ENCODE assay signal across 31 cellular contexts in the genomic region with DNA sequence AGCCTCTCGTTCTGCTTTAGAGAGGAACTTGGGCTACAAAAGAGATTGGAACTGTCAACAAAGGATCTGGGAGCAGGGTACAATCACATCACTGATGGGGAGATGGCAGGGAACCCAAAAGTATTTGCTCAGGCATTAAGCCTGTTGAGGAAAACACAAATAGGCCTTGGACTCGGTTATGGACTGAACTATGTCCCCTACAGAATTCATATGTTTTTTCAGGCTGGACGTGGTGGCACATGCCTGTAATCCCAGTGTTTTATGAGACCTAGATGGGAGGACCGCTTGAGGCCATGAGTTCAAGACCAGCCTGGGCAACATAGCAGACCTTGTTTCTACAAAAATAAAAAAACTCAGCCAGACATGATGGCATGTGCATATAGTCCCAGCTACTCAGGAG. TPM values are rescaled to one million over a fixed set of nuclear protein-coding genes. Genes with fewer than 3 reads are reported as not detected.
"Had no signal": no experiment of that assay in that cellular context is flagged by ENCODE, and none has a peak within 500 bp of the region (broad histone marks: within the 10 kb centered on the region; RNA-seq: fewer than 3 reads in every experiment).

No MANE protein-coding gene starts in this region.

- H3K27ac ChIP-seq: left lung, lower lobe of right lung, neutrophil, ovary, right atrium auricular region, skin epidermis, suprapubic skin, thoracic aorta, tibial artery, upper lobe of right lung had no signal

- H3K27ac Mint-ChIP-seq: nephron; progenitor cell of endocrine pancreas; stimulated activated naive CD8-positive, alpha-beta T cell treated with anti-CD3 and anti-CD28 coated beads, Interleukin-15, Interleukin-2, amounts not matched to agents 100 ng/mL and 50 ng/mL, for 24 hours had no signal

- H3K4me1 ChIP-seq: left lung, lower lobe of right lung, right atrium auricular region, suprapubic skin, tibial artery, upper lobe of right lung had no signal

- H3K36me3 ChIP-seq: ovary had no signal

- ATAC-seq: left colon; left lung; lower lobe of right lung; naive thymus-derived CD8-positive, alpha-beta T cell; sciatic nerve; upper lobe of right lung had no signal

- DNase-seq: hypothalamus; immature natural killer cell; kidney; left colon; left lung; lower lobe of right lung; mammary epithelial cell; mesenchymal stem cell; naive thymus-derived CD8-positive, alpha-beta T cell; occipital lobe; ovary; stimulated activated CD4-positive, alpha-beta T cell treated with anti-CD3 and anti-CD28 coated beads, Interleukin-12 subunit alpha, Interleukin-12 subunit beta, amount 100 ng/mL, for 4 hours; stimulated activated CD4-positive, alpha-beta T cell treated with anti-CD3 and anti-CD28 coated beads, Interleukin-15, amount 100 ng/mL, for 24 hours; stimulated activated CD4-positive, alpha-beta T cell treated with anti-CD3 and anti-CD28 coated beads, Interleukin-2, amount 100 ng/mL, for 24 hours; stimulated activated CD4-positive, alpha-beta T cell treated with anti-CD3 and anti-CD28 coated beads, Interleukin-4, amount 100 ng/mL, for 1 hour; stimulated activated naive CD4-positive, alpha-beta T cell; tibial artery; trophoblast cell; upper lobe of right lung had no signal

- FAIRE-seq: islet of Langerhans, kidney, urothelium cell line had no signal

- H3K4me3 Mint-ChIP-seq: immature natural killer cell; naive thymus-derived CD8-positive, alpha-beta T cell; nephron; neural crest cell; stimulated activated naive CD8-positive, alpha-beta T cell treated with anti-CD3 and anti-CD28 coated beads, Interleukin-15, Interleukin-2, amounts not matched to agents 100 ng/mL and 50 ng/mL, for 24 hours had no signal

- H3K4me1 Mint-ChIP-seq: immature natural killer cell; naive thymus-derived CD8-positive, alpha-beta T cell; nephron; neural crest cell had no signal

- H3K27me3 ChIP-seq: left lung, neutrophil, ovary, right atrium auricular region, suprapubic skin, tibial artery, upper lobe of right lung had no signal

- H3K9me3 ChIP-seq: left lung, lower lobe of right lung, neutrophil, ovary, right atrium auricular region, suprapubic skin, thoracic aorta, tibial artery, upper lobe of right lung had no signal

- H3K27me3 Mint-ChIP-seq: naive thymus-derived CD8-positive, alpha-beta T cell; progenitor cell of endocrine pancreas; stimulated activated naive CD8-positive, alpha-beta T cell treated with anti-CD3 and anti-CD28 coated beads, Interleukin-15, Interleukin-2, amounts not matched to agents 100 ng/mL and 50 ng/mL, for 24 hours had no signal

- H3K9me3 Mint-ChIP-seq: immature natural killer cell; naive thymus-derived CD8-positive, alpha-beta T cell; nephron; neural crest cell; stimulated activated naive CD8-positive, alpha-beta T cell treated with anti-CD3 and anti-CD28 coated beads, Interleukin-15, Interleukin-2, amounts not matched to agents 100 ng/mL and 50 ng/mL, for 24 hours had no signal

- H3K4me3 ChIP-seq: left lung, lower lobe of right lung, ovary, right atrium auricular region, skin epidermis, suprapubic skin, thoracic aorta, tibial artery, upper lobe of right lung had no signal

RNA-seq across cellular contexts. Expression of a gene that starts 49.2 kb away (rescaled TPM):
- total RNA-seq: naive thymus-derived CD8-positive, alpha-beta T cell had no signal
- polyA plus RNA-seq: immature natural killer cell; naive thymus-derived CD8-positive, alpha-beta T cell had no signal
